9 cellular contexts compared by ENCODE assay signal in the genomic region with DNA sequence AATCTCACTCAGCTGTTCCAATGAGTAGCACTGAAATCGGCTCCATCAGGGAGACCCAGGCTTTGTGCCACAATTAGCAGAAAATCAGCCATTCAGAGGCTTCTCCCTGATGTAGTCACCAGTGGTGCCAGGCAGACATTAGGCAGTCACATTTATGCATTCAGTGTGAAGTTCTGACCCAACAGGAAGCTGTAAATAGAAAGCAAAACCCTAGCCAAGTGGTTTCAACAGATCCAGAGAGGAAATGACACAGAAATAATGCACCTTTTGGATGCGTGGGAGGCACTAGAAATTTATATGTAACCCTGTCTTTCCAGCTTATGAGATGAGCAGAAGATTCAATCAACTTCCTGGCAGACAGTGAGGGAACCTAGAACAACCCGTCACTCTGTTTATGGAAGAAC.
DNase-seq lines count a peak whose midpoint lies in the region; ATAC-seq and TF ChIP-seq lines count a peak whose summit lies in the region.
"Had no signal": no experiment of that assay in that cellular context is flagged by ENCODE, and none has a peak within 500 bp of the region (broad histone marks: within the 10 kb centered on the region; RNA-seq: fewer than 3 reads in every experiment).

No MANE protein-coding gene starts in this region.

- H3K27ac Mint-ChIP-seq in brain (peak overlapping the region in 4 of 5 experiments; percentile 10 to 88 (median 80)), HFFc6 (no peak overlapping the region)
- H3K27ac Mint-ChIP-seq: naive B cell had no signal

- H3K27me3 Mint-ChIP-seq in brain (no peaks in the 10 kb centered on the region), HFFc6 (ENCODE audit: insufficient read depth) (no peaks in the 10 kb centered on the region)
- H3K27me3 Mint-ChIP-seq: naive B cell had no signal

- H3K4me3 Mint-ChIP-seq in brain (peak overlapping the region in 2 of 5 experiments; percentile 33 to 74), HFFc6 (no peak overlapping the region)
- H3K4me3 Mint-ChIP-seq: naive B cell had no signal

- peak; percentile 91 for ATAC-seq in HG03175 (IDR thresholded peaks at IDR 0.05; ENCODE audit: unreplicated experiment)

- peaks cover 3 to 16% (median 9%) of the 10 kb centered on the region in 5 experiments for H3K9me3 Mint-ChIP-seq in brain
- H3K9me3 Mint-ChIP-seq in HFFc6: peaks cover 33% of the 10 kb centered on the region

- TF ChIP-seq CTCF in brain (conservative IDR thresholded peaks at IDR 0.05) (no peak), HFFc6 (IDR thresholded peaks at IDR 0.05) (no peak)

- DNase-seq in NCI-H1092 treated with DMSO at 0.1 percent for 48 hours (lab: John Stamatoyannopoulos, UW) (peak; percentile 7), NCI-H1092 (lab: John Stamatoyannopoulos, UW) (no peak), midbrain (lab: John Stamatoyannopoulos, UW) (peak; percentile 65), HFFc6 (no peak)
- no peak for DNase-seq in stimulated activated CD4-positive, alpha-beta T cell treated with anti-CD3 and anti-CD28 coated beads, Interleukin-12 subunit alpha, Interleukin-12 subunit beta, amount 100 ng/mL, for 4 hours
- DNase-seq in stimulated activated CD4-positive, alpha-beta T cell treated with anti-CD3 and anti-CD28 coated beads, Interleukin-15, amount 100 ng/mL, for 24 hours: no peak
- DNase-seq: naive B cell had no signal

- H3K36me3 Mint-ChIP-seq in brain (no peaks in the 10 kb centered on the region), HFFc6 (ENCODE audit: low read depth) (no peaks in the 10 kb centered on the region)
- H3K36me3 Mint-ChIP-seq: naive B cell had no signal

- H3K4me1 Mint-ChIP-seq in brain (peaks cover 9% of the 10 kb centered on the region), HFFc6 (ENCODE audit: low read depth) (no peaks in the 10 kb centered on the region)
- H3K4me1 Mint-ChIP-seq: naive B cell had no signal

Comparison
In these comparisons a context has a peak if more than half of its experiments do, and no peak if none do; other contexts are left out.
1. DNase-seq: peak in NCI-H1092 treated with DMSO at 0.1 percent for 48 hours (single experiment) and midbrain (single experiment); none in NCI-H1092 (single experiment), stimulated activated CD4-positive, alpha-beta T cell treated with anti-CD3 and anti-CD28 coated beads, Interleukin-12 subunit alpha, Interleukin-12 subunit beta, amount 100 ng/mL, for 4 hours (single experiment), HFFc6 (single experiment) and stimulated activated CD4-positive, alpha-beta T cell treated with anti-CD3 and anti-CD28 coated beads, Interleukin-15, amount 100 ng/mL, for 24 hours (single experiment).